In genomic region chr5:92911851-92912250, GRCh38 we compare ENCODE assay signal across 25 cellular contexts.
"Had no signal": no experiment of that assay in that cellular context is flagged by ENCODE, and none has a peak within 500 bp of the region (broad histone marks: within the 10 kb centered on the region; RNA-seq: fewer than 3 reads in every experiment).

No MANE protein-coding gene starts in this region.

- DNase-seq: dorsolateral prefrontal cortex; effector CD4-positive, alpha-beta T cell; foreskin keratinocyte; glutamatergic neuron; heart right ventricle; hippocampal formation; left ventricle myocardium superior; lower lobe of right lung; naive thymus-derived CD8-positive, alpha-beta T cell; right lobe of liver; small intestine; stimulated activated CD4-positive, alpha-beta T cell treated with anti-CD3 and anti-CD28 coated beads, Interleukin-15, amount 100 ng/mL, for 24 hours; stimulated activated CD4-positive, alpha-beta T cell treated with anti-CD3 and anti-CD28 coated beads, Interleukin-2, amount 100 ng/mL, for 48 hours; stimulated activated naive B cell treated with anti-CD40 and anti-IgM and Interleukin-4, amounts not matched to agents 10 μg/mL and 1 μg/mL and 100 μg/mL, for 72 hours; stimulated activated naive CD8-positive, alpha-beta T cell treated with anti-CD3 and anti-CD28 coated beads, Interleukin-15, amount 100 ng/mL, for 72 hours; trophoblast cell had no signal

- H3K4me3 Mint-ChIP-seq: naive thymus-derived CD8-positive, alpha-beta T cell; stimulated activated naive B cell treated with anti-CD40 and anti-IgM and Interleukin-4, amounts not matched to agents 10 μg/mL and 1 μg/mL and 100 μg/mL, for 72 hours; stimulated activated naive CD8-positive, alpha-beta T cell treated with anti-CD3 and anti-CD28 coated beads, Interleukin-15, amount 100 ng/mL, for 72 hours had no signal

- H3K4me3 ChIP-seq: dorsolateral prefrontal cortex, gastroesophageal sphincter, heart right ventricle, lower lobe of right lung, right lobe of liver, suprapubic skin, vagina had no signal

- H3K27ac ChIP-seq: dorsolateral prefrontal cortex, epithelial cell of prostate, foreskin keratinocyte, gastroesophageal sphincter, heart right ventricle, lower lobe of right lung, parathyroid adenoma, right lobe of liver, suprapubic skin, vagina had no signal

- H3K36me3 ChIP-seq: gastroesophageal sphincter, heart right ventricle, lower lobe of right lung, right lobe of liver, suprapubic skin, vagina had no signal

- H3K36me3 Mint-ChIP-seq: naive thymus-derived CD8-positive, alpha-beta T cell; stimulated activated naive B cell treated with anti-CD40 and anti-IgM and Interleukin-4, amounts not matched to agents 10 μg/mL and 1 μg/mL and 100 μg/mL, for 72 hours had no signal

- FAIRE-seq: colon, keratinocyte, small intestine had no signal

- H2AFZ ChIP-seq: parathyroid adenoma had no signal

- ATAC-seq: esophagus mucosa; foreskin keratinocyte; gastroesophageal sphincter; heart right ventricle; left ventricle myocardium superior; lower lobe of right lung; naive thymus-derived CD8-positive, alpha-beta T cell; right lobe of liver; stimulated activated naive CD8-positive, alpha-beta T cell treated with anti-CD3 and anti-CD28 coated beads, Interleukin-15, amount 100 ng/mL, for 72 hours had no signal

- H3K27me3 ChIP-seq: dorsolateral prefrontal cortex, gastroesophageal sphincter, heart right ventricle, right lobe of liver, suprapubic skin, vagina had no signal

- H3K4me1 Mint-ChIP-seq: naive thymus-derived CD8-positive, alpha-beta T cell; stimulated activated naive B cell treated with anti-CD40 and anti-IgM and Interleukin-4, amounts not matched to agents 10 μg/mL and 1 μg/mL and 100 μg/mL, for 72 hours; stimulated activated naive CD8-positive, alpha-beta T cell treated with anti-CD3 and anti-CD28 coated beads, Interleukin-15, amount 100 ng/mL, for 72 hours had no signal

- H3K79me2 ChIP-seq: parathyroid adenoma had no signal

- H3K9ac ChIP-seq: parathyroid adenoma had no signal

- H3K27ac Mint-ChIP-seq: naive thymus-derived CD8-positive, alpha-beta T cell; progenitor cell of endocrine pancreas; stimulated activated naive B cell treated with anti-CD40 and anti-IgM and Interleukin-4, amounts not matched to agents 10 μg/mL and 1 μg/mL and 100 μg/mL, for 72 hours; stimulated activated naive CD8-positive, alpha-beta T cell treated with anti-CD3 and anti-CD28 coated beads, Interleukin-15, amount 100 ng/mL, for 72 hours had no signal

- H3K4me1 ChIP-seq: foreskin keratinocyte, lower lobe of right lung, parathyroid adenoma had no signal

- H3K9me3 ChIP-seq: gastroesophageal sphincter, heart right ventricle, lower lobe of right lung, right lobe of liver, suprapubic skin, vagina had no signal

- H3K9me3 Mint-ChIP-seq: stimulated activated naive CD8-positive, alpha-beta T cell treated with anti-CD3 and anti-CD28 coated beads, Interleukin-15, amount 100 ng/mL, for 72 hours had no signal

- H3K27me3 Mint-ChIP-seq: progenitor cell of endocrine pancreas; stimulated activated naive B cell treated with anti-CD40 and anti-IgM and Interleukin-4, amounts not matched to agents 10 μg/mL and 1 μg/mL and 100 μg/mL, for 72 hours; stimulated activated naive CD8-positive, alpha-beta T cell treated with anti-CD3 and anti-CD28 coated beads, Interleukin-15, amount 100 ng/mL, for 72 hours had no signal
